1 cellular context compared by ENCODE assay signal in genomic region chr13:49540552-49540951, GRCh38.
TF ChIP-seq lines count a peak whose summit lies in the region.

No MANE protein-coding gene starts in this region.

TF ChIP-seq in K562, 482 proteins besides CTCF, POLR2A, EP300 and RAD21 (continued from another document and continues in another):
- TF ChIP-seq ATF6 (CRISPR knock-in tag; IDR thresholded peaks at IDR 0.05) (no peak), ATF3 (IDR thresholded peaks at IDR 0.05) (peak; percentile 79), ATF3 (CRISPR knock-in tag; conservative IDR thresholded peaks at IDR 0.05) (no peak), BRF2 (IDR thresholded peaks at IDR 0.05; ENCODE audit: borderline replicate concordance, insufficient read depth, insufficient read length) (no peak), RNF2 (IDR thresholded peaks at IDR 0.05) (no peak), CBFA2T3 (IDR thresholded peaks at IDR 0.05) (peak; percentile 61), ELK1 (CRISPR knock-in tag; IDR thresholded peaks at IDR 0.05) (no peak), CBX2 (IDR thresholded peaks at IDR 0.05; ENCODE audit: insufficient read depth, low read length, poor library complexity, severe bottlenecking) (no peak), TFE3 (CRISPR knock-in tag; IDR thresholded peaks at IDR 0.05) (no peak), SMARCA4 (IDR thresholded peaks at IDR 0.05) (peak; percentile 76), KLF13 (tag; IDR thresholded peaks at IDR 0.05; ENCODE audit: borderline replicate concordance, low read depth) (no peak), C11orf30 (IDR thresholded peaks at IDR 0.05; ENCODE audit: low read depth) (peak; percentile 88), ZNF518B (CRISPR knock-in tag; IDR thresholded peaks at IDR 0.05) (no peak), ELF1 (tag; IDR thresholded peaks at IDR 0.05) (no peak), ZNF41 (CRISPR knock-in tag; conservative IDR thresholded peaks at IDR 0.05) (no peak), NCOA4 (IDR thresholded peaks at IDR 0.05; ENCODE audit: partially characterized antibody) (no peak), AFF1 (IDR thresholded peaks at IDR 0.05; ENCODE audit: low read depth in 1 of 2, partially characterized antibody in 2 of 2) (peak in 1 of 2 experiments; percentile 65), PHF21A (IDR thresholded peaks at IDR 0.05; ENCODE audit: borderline replicate concordance, low read depth) (no peak), SFPQ (IDR thresholded peaks at IDR 0.05; ENCODE audit: low read depth, low read length) (no peak), ZFPM2 (CRISPR knock-in tag; IDR thresholded peaks at IDR 0.05) (no peak), CHD7 (IDR thresholded peaks at IDR 0.05; ENCODE audit: low read depth, low read length) (no peak)
